ENCODE assay signal across 18 cellular contexts in genomic region chr4:26196567-26196966, GRCh38.
DNase-seq lines count a peak whose midpoint lies in the region; ATAC-seq, FAIRE-seq and TF ChIP-seq lines count a peak whose summit lies in the region.
"Had no signal": no experiment of that assay in that cellular context is flagged by ENCODE, and none has a peak within 500 bp of the region (broad histone marks: within the 10 kb centered on the region; RNA-seq: fewer than 3 reads in every experiment).

No MANE protein-coding gene starts in this region.

- peak overlapping the region; percentile 96 for H3K27ac Mint-ChIP-seq in activated T-cell treated with anti-CD3 and anti-CD28 coated beads, Interleukin-2, amount 50 U/mL, for 24 hours
- peak overlapping the region; percentile 97 for H3K27ac Mint-ChIP-seq in activated naive CD8-positive, alpha-beta T cell

- no peak for FAIRE-seq in kidney (lab: Jason Lieb, UNC)
- FAIRE-seq: H1, urothelium cell line had no signal

- no peaks in the 10 kb centered on the region for H3K27me3 ChIP-seq in PC-9 (ENCODE audit: insufficient read depth, low read depth)
- H3K27me3 ChIP-seq in skeletal muscle satellite cell (ENCODE audit: control insufficient read depth, insufficient read depth, low read length), result peaks cover 4% of the 10 kb centered on the region

- intact Hi-C loops in PC-9 (cut with micrococcal nuclease; ENCODE audit: unreplicated experiment), result loop anchor here (10.0 kb wide), 1 partner anchor 88 kb away; no protein-coding TSS in a partner anchor
- intact Hi-C loops in kidney (cut with DNase I), result no loop called here

- no peak for ATAC-seq in activated T-cell treated with anti-CD3 and anti-CD28 coated beads, Interleukin-2, amount 50 U/mL, for 4 hours
- no peak for ATAC-seq in HG03565 (IDR thresholded peaks at IDR 0.05; ENCODE audit: unreplicated experiment)
- ATAC-seq: gastroesophageal sphincter had no signal

- no peaks in the 10 kb centered on the region for H3K79me2 ChIP-seq in PC-9 (ENCODE audit: low read depth)

- H3K36me3 ChIP-seq in PC-9 (ENCODE audit: low read depth) (no peaks in the 10 kb centered on the region), skeletal muscle satellite cell (ENCODE audit: insufficient read depth, low read length) (no peaks in the 10 kb centered on the region), kidney (ENCODE audit: control insufficient read depth in 1 of 2, insufficient read depth in 2 of 2, low read length in 2 of 2) (no peaks in the 10 kb centered on the region)
- H3K36me3 ChIP-seq: gastroesophageal sphincter had no signal

- DNase-seq in activated T-cell treated with anti-CD3 and anti-CD28 coated beads, Interleukin-2, amount 50 U/mL, for 24 hours, result no peak
- no peak for DNase-seq in activated T-cell treated with anti-CD3 and anti-CD28 coated beads, Interleukin-2, amount 50 U/mL, for 4 hours
- no peak for DNase-seq in PC-9
- no peak for DNase-seq in mucosa of gallbladder (ENCODE audit: low spot score)
- DNase-seq in kidney, result no peak
- DNase-seq: central memory CD4-positive, alpha-beta T cell; GF-D8; mesendoderm; NCI-H1436; NCI-H2171 treated with DMSO at 0.1 percent for 48 hours had no signal

- H3K9me2 ChIP-seq in PC-9 (ENCODE audit: insufficient read depth), result no peaks in the 10 kb centered on the region

- no peaks in the 10 kb centered on the region for H3K36me3 Mint-ChIP-seq in activated T-cell treated with anti-CD3 and anti-CD28 coated beads, Interleukin-2, amount 50 U/mL, for 24 hours (ENCODE audit: low read depth)
- H3K36me3 Mint-ChIP-seq in activated T-cell treated with anti-CD3 and anti-CD28 coated beads, Interleukin-2, amount 50 U/mL, for 4 hours (ENCODE audit: insufficient read depth), result no peaks in the 10 kb centered on the region
- H3K36me3 Mint-ChIP-seq in activated naive CD8-positive, alpha-beta T cell, result no peaks in the 10 kb centered on the region
- H3K36me3 Mint-ChIP-seq: CD14-positive monocyte had no signal

- CTCF ChIA-PET in PC-9 (lab: Charles Lee), result interaction anchor here (0.6 kb wide), 1 partner anchor 122 kb away, joined by 3 read pairs; no protein-coding TSS in a partner anchor

- no peak overlapping the region for H3K4me3 Mint-ChIP-seq in activated T-cell treated with anti-CD3 and anti-CD28 coated beads, Interleukin-2, amount 50 U/mL, for 24 hours
- H3K4me3 Mint-ChIP-seq in activated T-cell treated with anti-CD3 and anti-CD28 coated beads, Interleukin-2, amount 50 U/mL, for 4 hours, result no peak overlapping the region
- H3K4me3 Mint-ChIP-seq in activated naive CD8-positive, alpha-beta T cell, result no peak overlapping the region

- TF ChIP-seq CTCF in PC-9 (conservative IDR thresholded peaks at IDR 0.05) (no peak), kidney (IDR thresholded peaks at IDR 0.05; ENCODE audit: borderline replicate concordance, extremely low read depth, insufficient read depth) (no peak)

- peak overlapping the region; percentile 39 for H3K4me2 ChIP-seq in PC-9
- peak overlapping the region; percentile 49 for H3K4me2 ChIP-seq in skeletal muscle satellite cell (ENCODE audit: low read length)

- peak overlapping the region; percentile 82 for H3K27ac ChIP-seq in PC-9
- no peak overlapping the region for H3K27ac ChIP-seq in kidney (ENCODE audit: low read depth in 2 of 2, low read length in 2 of 2)
- H3K27ac ChIP-seq: gastroesophageal sphincter had no signal

- POLR2A ChIA-PET in PC-9 (lab: Charles Lee; ENCODE audit: unreplicated experiment), result interaction anchor here (0.5 kb wide), 1 partner anchor 36 kb away, joined by 4 read pairs; no protein-coding TSS in a partner anchor

- H3K4me3 ChIP-seq in PC-9 (no peak overlapping the region), skeletal muscle satellite cell (ENCODE audit: low read length) (no peak overlapping the region), kidney (ENCODE audit: low read length in 2 of 2) (no peak overlapping the region)
- H3K4me3 ChIP-seq: gastroesophageal sphincter, skin epidermis had no signal

- H3K9me3 ChIP-seq in PC-9 (ENCODE audit: insufficient read depth, low read depth), result no peaks in the 10 kb centered on the region
- no peaks in the 10 kb centered on the region for H3K9me3 ChIP-seq in skeletal muscle satellite cell (replicated peaks; ENCODE audit: low read length)
- no peaks in the 10 kb centered on the region for H3K9me3 ChIP-seq in kidney (ENCODE audit: control insufficient read depth in 1 of 2, low read length in 2 of 2)
- H3K9me3 ChIP-seq: gastroesophageal sphincter had no signal

- no peak overlapping the region for H2AFZ ChIP-seq in PC-9

- H3K4me1 Mint-ChIP-seq in activated T-cell treated with anti-CD3 and anti-CD28 coated beads, Interleukin-2, amount 50 U/mL, for 24 hours (ENCODE audit: low read depth), result peaks cover 85% of the 10 kb centered on the region
- H3K4me1 Mint-ChIP-seq in activated T-cell treated with anti-CD3 and anti-CD28 coated beads, Interleukin-2, amount 50 U/mL, for 4 hours (ENCODE audit: low read depth), result peaks cover 65% of the 10 kb centered on the region
- peaks cover 49% of the 10 kb centered on the region for H3K4me1 Mint-ChIP-seq in activated naive CD8-positive, alpha-beta T cell (ENCODE audit: low read depth)

- H3K27me3 Mint-ChIP-seq in activated T-cell treated with anti-CD3 and anti-CD28 coated beads, Interleukin-2, amount 50 U/mL, for 24 hours, result no peaks in the 10 kb centered on the region
- no peaks in the 10 kb centered on the region for H3K27me3 Mint-ChIP-seq in activated T-cell treated with anti-CD3 and anti-CD28 coated beads, Interleukin-2, amount 50 U/mL, for 4 hours (ENCODE audit: low read depth)
- no peaks in the 10 kb centered on the region for H3K27me3 Mint-ChIP-seq in activated naive CD8-positive, alpha-beta T cell

- no peak overlapping the region for H3K9ac ChIP-seq in skeletal muscle satellite cell (ENCODE audit: low read depth, low read length)
- no peak overlapping the region for H3K9ac ChIP-seq in kidney (ENCODE audit: low read length in 2 of 2)

- peaks cover 23% of the 10 kb centered on the region for H3K4me1 ChIP-seq in PC-9 (replicated peaks; ENCODE audit: insufficient read depth)
- peaks cover 32% of the 10 kb centered on the region for H3K4me1 ChIP-seq in skeletal muscle satellite cell (ENCODE audit: control insufficient read depth, insufficient read depth, low read length)
- H3K4me1 ChIP-seq in kidney (ENCODE audit: control insufficient read depth in 1 of 2, insufficient read depth in 1 of 2, low read depth in 1 of 2, low read length in 2 of 2), result peaks cover 0 to 3% of the 10 kb centered on the region in 2 donors
- H3K4me1 ChIP-seq: gastroesophageal sphincter had no signal

- BruUV-seq in PC-9 (replicated peaks; lab: Mats Ljungman, UMichigan), result no TSS peak

- H3K9me3 Mint-ChIP-seq in activated T-cell treated with anti-CD3 and anti-CD28 coated beads, Interleukin-2, amount 50 U/mL, for 24 hours, result peaks cover 8% of the 10 kb centered on the region
- no peaks in the 10 kb centered on the region for H3K9me3 Mint-ChIP-seq in activated T-cell treated with anti-CD3 and anti-CD28 coated beads, Interleukin-2, amount 50 U/mL, for 4 hours
- no peaks in the 10 kb centered on the region for H3K9me3 Mint-ChIP-seq in activated naive CD8-positive, alpha-beta T cell (ENCODE audit: low read depth)
- H3K9me3 Mint-ChIP-seq: CD14-positive monocyte had no signal

- H4K20me1 ChIP-seq in PC-9 (ENCODE audit: insufficient read depth), result no peaks in the 10 kb centered on the region

- H3F3A ChIP-seq in PC-9 (ENCODE audit: insufficient read depth, low read depth), result peaks cover 13% of the 10 kb centered on the region; the same call in 1 of the 2 replicates
